12 cellular contexts compared by ENCODE assay signal in the genomic region with DNA sequence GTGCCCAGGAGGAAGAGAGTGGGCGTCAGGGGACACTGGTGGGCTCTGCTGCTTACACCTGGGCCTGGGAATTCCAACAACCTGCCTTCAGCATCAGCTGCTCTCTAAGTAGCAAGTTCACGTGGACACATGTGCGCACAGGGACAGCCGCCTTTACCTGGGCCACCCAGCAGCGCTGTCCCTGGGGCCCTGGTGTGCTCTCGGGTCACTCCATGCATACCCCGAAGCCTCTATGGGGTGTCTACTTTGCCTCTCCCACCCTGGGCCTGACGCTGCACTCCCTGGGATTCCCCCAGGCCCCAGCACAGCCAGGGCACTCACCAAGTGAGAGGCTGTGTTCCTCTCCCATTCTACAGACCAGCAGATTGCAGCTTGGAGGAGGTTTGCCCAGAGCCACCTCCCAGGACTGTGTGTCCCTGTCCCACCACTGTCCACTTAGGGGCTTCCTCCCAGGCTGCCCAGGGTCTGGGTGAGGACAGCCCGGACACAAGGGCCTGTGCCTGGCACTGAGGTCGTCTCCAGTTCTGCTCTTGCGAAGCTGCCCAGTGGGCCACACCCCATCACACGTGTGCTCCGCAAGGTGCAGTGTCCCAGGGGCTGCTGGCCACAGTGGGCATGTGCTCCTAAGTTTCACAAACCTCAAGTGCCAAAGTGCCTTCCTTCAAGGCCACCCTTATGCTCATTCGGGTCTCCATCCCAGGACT. TPM values are rescaled to one million over a fixed set of nuclear protein-coding genes. Genes with fewer than 3 reads are reported as not detected.
DNase-seq lines count a peak whose midpoint lies in the region; ATAC-seq lines count a peak whose summit lies in the region.
"Had no signal": no experiment of that assay in that cellular context is flagged by ENCODE, and none has a peak within 500 bp of the region (broad histone marks: within the 10 kb centered on the region; RNA-seq: fewer than 3 reads in every experiment).

No MANE protein-coding gene starts in this region.

- peak overlapping the region; percentile 24 for H2AK5ac ChIP-seq in neuronal stem cell (ENCODE audit: low read depth, low read length)

- WGBS in neuronal stem cell (ENCODE audit: extremely low coverage in 2 of 2, insufficient read length in 2 of 2, insufficient replicate concordance in 1 of 2), 2 donors: no CpG with 5 or more reads among the region's 14 CpGs
- WGBS in aorta, 2 donors: 79 to 81% methylated on average over 14 of the region's 14 CpGs

- H3K9me3 Mint-ChIP-seq in effector memory CD8-positive, alpha-beta T cell: no peaks in the 10 kb centered on the region

- no peak overlapping the region for H2BK5ac ChIP-seq in neuronal stem cell (ENCODE audit: low read length)

- H3K27ac Mint-ChIP-seq in effector memory CD8-positive, alpha-beta T cell: peak overlapping the region; percentile 97
- H3K27ac Mint-ChIP-seq: B cell had no signal

- H2AFZ ChIP-seq in neuronal stem cell (ENCODE audit: low read length): no peak overlapping the region

- ATAC-seq in left cardiac atrium: no peak
- ATAC-seq in effector memory CD8-positive, alpha-beta T cell (replicated peaks): no peak
- no peak for ATAC-seq in aorta (ENCODE audit: low FRiP score)

- H3K14ac ChIP-seq in neuronal stem cell (ENCODE audit: low read length): peak overlapping the region; percentile 57

- no peak overlapping the region for H3K4me2 ChIP-seq in neuronal stem cell (ENCODE audit: insufficient read depth, low read length, poor library complexity, severe bottlenecking)

- H3K4me3 ChIP-seq in neuronal stem cell (ENCODE audit: low read length in 2 of 2) (no peak overlapping the region), aorta (ENCODE audit: low read length in 2 of 2) (no peak overlapping the region)

- no peak overlapping the region for H3K23ac ChIP-seq in neuronal stem cell (ENCODE audit: low read depth, low read length, poor library complexity)

- H2BK12ac ChIP-seq in neuronal stem cell (ENCODE audit: low read length): no peak overlapping the region

- H3K4me1 ChIP-seq in neuronal stem cell (ENCODE audit: control insufficient read depth in 2 of 2, insufficient read depth in 1 of 2, low read depth in 1 of 2, low read length in 2 of 2) (peaks cover 21 to 25% of the 10 kb centered on the region in 2 donors), aorta (ENCODE audit: control insufficient read depth in 1 of 2, insufficient read depth in 2 of 2, low read length in 2 of 2) (no peaks in the 10 kb centered on the region)

- intact Hi-C loops in cardiac septum (cut with DNase I) (loop anchor here (10.0 kb wide), 1 partner anchor 327 kb away; a partner anchor contains a TSS), left cardiac atrium (cut with DNase I) (no loop called here), aorta (cut with DNase I) (no loop called here)

- peaks cover 10% of the 10 kb centered on the region in 2 donors for H3K36me3 ChIP-seq in neuronal stem cell (replicated peaks in 1 of 2; ENCODE audit: control insufficient read depth in 2 of 2, insufficient read depth in 2 of 2, low read length in 2 of 2)
- peaks cover 0 to 6% of the 10 kb centered on the region in 2 donors for H3K36me3 ChIP-seq in aorta (ENCODE audit: control insufficient read depth in 1 of 2, insufficient read depth in 2 of 2, low read length in 1 of 2)

- H3K4ac ChIP-seq in neuronal stem cell (ENCODE audit: low read length): no peak overlapping the region

- H3K36me3 Mint-ChIP-seq in effector memory CD8-positive, alpha-beta T cell (ENCODE audit: insufficient read depth): peaks cover 99% of the 10 kb centered on the region

- peak overlapping the region in 1 of 2 donors; percentile 36 for H3K4me3 Mint-ChIP-seq in effector memory CD8-positive, alpha-beta T cell
- H3K4me3 Mint-ChIP-seq: B cell had no signal

- no peaks in the 10 kb centered on the region for H3K27me3 Mint-ChIP-seq in effector memory CD8-positive, alpha-beta T cell
- H3K27me3 Mint-ChIP-seq: B cell had no signal

- no peak overlapping the region for H4K8ac ChIP-seq in neuronal stem cell (ENCODE audit: low read depth, low read length)

- peak overlapping the region; percentile 58 for H3K18ac ChIP-seq in neuronal stem cell (ENCODE audit: low read length)

- H4K91ac ChIP-seq in neuronal stem cell (ENCODE audit: low read depth, low read length, poor library complexity): no peak overlapping the region

- no peak overlapping the region for H3K9ac ChIP-seq in neuronal stem cell (ENCODE audit: low read depth, low read length, poor library complexity)

- H2BK120ac ChIP-seq in neuronal stem cell (ENCODE audit: low read depth, low read length): no peak overlapping the region

- H3K27ac ChIP-seq in neuronal stem cell (replicated peaks; ENCODE audit: low read length): no peak overlapping the region
- H3K27ac ChIP-seq in aorta (ENCODE audit: low read depth in 1 of 2, low read length in 2 of 2): no peak overlapping the region

- H3K9me3 ChIP-seq in neuronal stem cell (replicated peaks in 1 of 2; ENCODE audit: control insufficient read depth in 2 of 2, insufficient read depth in 1 of 2, low read depth in 1 of 2, low read length in 2 of 2): no peaks in the 10 kb centered on the region
- H3K9me3 ChIP-seq in aorta (ENCODE audit: control insufficient read depth, low read length): no peaks in the 10 kb centered on the region

- peaks cover 48 to 73% of the 10 kb centered on the region in 2 donors for H3K4me1 Mint-ChIP-seq in effector memory CD8-positive, alpha-beta T cell (ENCODE audit: low read depth in 2 of 2)

- H3K79me1 ChIP-seq in neuronal stem cell (ENCODE audit: low read depth, low read length): peaks cover 12% of the 10 kb centered on the region

- H2BK15ac ChIP-seq in neuronal stem cell (ENCODE audit: low read length): no peak overlapping the region

- DNase-seq in cardiac septum (ENCODE audit: low spot score) (peak; percentile 64), left cardiac atrium (no peak), neuronal stem cell (ENCODE audit: low spot score) (no peak), aorta (peak; percentile 34 to 72), DMS 273 (lab: John Stamatoyannopoulos, UW; ENCODE audit: unreplicated experiment) (no peak), kidney glomerular epithelial cell (lab: John Stamatoyannopoulos, UW) (no peak), NCI-H1694 (lab: John Stamatoyannopoulos, UW) (no peak)
- no peak for DNase-seq in effector memory CD8-positive, alpha-beta T cell
- DNase-seq: activated CD4-positive, alpha-beta T cell treated with anti-CD3 and anti-CD28 coated beads, Interleukin-2, amount 50 U/mL, for 48 hours; SHP77 treated with DMSO at 0.1 percent for 48 hours; stimulated activated CD4-positive, alpha-beta T cell treated with anti-CD3 and anti-CD28 coated beads, Interleukin-4, amount 100 ng/mL, for 4 hours had no signal

- H3K27me3 ChIP-seq in neuronal stem cell (ENCODE audit: control insufficient read depth in 3 of 3, insufficient read depth in 3 of 3, low read depth in 1 of 3, low read length in 3 of 3) (no peaks in the 10 kb centered on the region), aorta (ENCODE audit: control insufficient read depth in 1 of 2, insufficient read depth in 2 of 2, low read length in 1 of 2) (no peaks in the 10 kb centered on the region)

RNA-seq across cellular contexts. Expression of a gene that starts 5.9 kb away (rescaled TPM):
- total RNA-seq in cardiac septum (46.4 TPM), left cardiac atrium (10 to 100 TPM; 38.4 to 45.9 TPM), aorta (10 to 100 TPM; 66.8 to 80.3 TPM)
- 36.0 TPM for polyA plus RNA-seq in neuronal stem cell (2013, experiment 1 of 2)
- polyA plus RNA-seq in neuronal stem cell (2013, experiment 2 of 2): 35.7 TPM
- polyA plus RNA-seq in aorta: 100 to 1,000 TPM in 1 of 2 donors, 10 to 100 TPM in 1; 46.7 to 113 TPM

RNA-seq across cellular contexts. Expression of a gene that starts 32.1 kb away (rescaled TPM):
- total RNA-seq in cardiac septum (45.1 TPM), left cardiac atrium (10 to 100 TPM; 20.2 to 26.3 TPM), aorta (10 to 100 TPM; 47.7 to 50.5 TPM)
- polyA plus RNA-seq in neuronal stem cell (2013, experiment 1 of 2): 23.2 TPM
- 20.4 TPM for polyA plus RNA-seq in neuronal stem cell (2013, experiment 2 of 2)
- polyA plus RNA-seq in aorta: 10 to 100 TPM; 80.1 to 92.3 TPM

RNA-seq across cellular contexts. Expression of a gene that starts 55.8 kb away (rescaled TPM):
- total RNA-seq in cardiac septum (123 TPM), left cardiac atrium (100 to 1,000 TPM; 174 to 175 TPM), aorta (1 to 10 TPM; 3.6 to 3.7 TPM)
- 22.1 TPM for polyA plus RNA-seq in neuronal stem cell (2013, experiment 1 of 2)
- polyA plus RNA-seq in neuronal stem cell (2013, experiment 2 of 2): 22.8 TPM
- polyA plus RNA-seq in aorta: 1 to 10 TPM in 1 of 2 donors, under 1 TPM in 1; 0.13 to 2.1 TPM
- total RNA-seq: B cell had no signal

Comparison
In these comparisons a context has a peak if more than half of its experiments do, and no peak if none do; other contexts are left out.
1. DNase-seq: peak in cardiac septum (single experiment) and aorta (2 of 2); none in left cardiac atrium (single experiment), effector memory CD8-positive, alpha-beta T cell (0 of 3), neuronal stem cell (single experiment), DMS 273 (single experiment), kidney glomerular epithelial cell (single experiment) and NCI-H1694 (single experiment).
2. RNA of a gene that starts 55.8 kb away (total RNA-seq): 174 to 175 TPM in left cardiac atrium and 123 TPM in cardiac septum (single experiment); 3.6 to 3.7 TPM in aorta; every median in the first group is over 10 times any median in the second.